18 cellular contexts compared by ENCODE assay signal in genomic region chr1:17645512-17645911, GRCh38.
DNase-seq lines count a peak whose midpoint lies in the region; ATAC-seq and TF ChIP-seq lines count a peak whose summit lies in the region.
"Had no signal": no experiment of that assay in that cellular context is flagged by ENCODE, and none has a peak within 500 bp of the region (broad histone marks: within the 10 kb centered on the region; RNA-seq: fewer than 3 reads in every experiment).

No MANE protein-coding gene starts in this region.

- TF ChIP-seq CTCF in ascending aorta (IDR thresholded peaks at IDR 0.05) (no peak), endodermal cell (conservative IDR thresholded peaks at IDR 0.05) (no peak), tibial artery (IDR thresholded peaks at IDR 0.05) (no peak)

- H3K27me3 Mint-ChIP-seq in endodermal cell (ENCODE audit: insufficient read depth): no peaks in the 10 kb centered on the region

- WGBS in endodermal cell (ENCODE audit: insufficient coverage in 1 of 2, insufficient read length in 1 of 2), 2 experiments: 94 to 100% methylated on average over 3 to 14 of the region's 14 CpGs

- intact Hi-C loops in left ventricle myocardium superior (cut with micrococcal nuclease): no loop called here
- intact Hi-C loops in Right ventricle myocardium superior (cut with DNase I): no loop called here
- intact Hi-C loops in ascending aorta (cut with DNase I): no loop called here
- intact Hi-C loops in tibial artery (cut with DNase I; ENCODE audit: low total_unique reads): no loop called here

- no peak for ATAC-seq in left ventricle myocardium superior
- no peak for ATAC-seq in Right ventricle myocardium superior (ENCODE audit: poor library complexity)
- ATAC-seq in GM19395 (IDR thresholded peaks at IDR 0.05; ENCODE audit: unreplicated experiment): no peak
- ATAC-seq: GM23338 had no signal

- H3K27ac ChIP-seq in ascending aorta: peak overlapping the region; percentile 86 to 94
- peak overlapping the region; percentile 90 for H3K27ac ChIP-seq in endodermal cell (ENCODE audit: low read depth, low read length)
- H3K27ac ChIP-seq in tibial artery: peak overlapping the region; percentile 76 to 100

- no peaks in the 10 kb centered on the region for H3K27me3 ChIP-seq in ascending aorta
- H3K27me3 ChIP-seq in endodermal cell (ENCODE audit: control insufficient read depth, insufficient read depth, low read length, poor library complexity, severe bottlenecking): no peaks in the 10 kb centered on the region
- no peaks in the 10 kb centered on the region for H3K27me3 ChIP-seq in tibial artery
- no peaks in the 10 kb centered on the region for H3K27me3 ChIP-seq in HAP-1 (ENCODE audit: low read depth)

- H3K4me3 ChIP-seq in ascending aorta: no peak overlapping the region
- no peak overlapping the region for H3K4me3 ChIP-seq in endodermal cell (ENCODE audit: low read length)
- H3K4me3 ChIP-seq in tibial artery: no peak overlapping the region
- H3K4me3 ChIP-seq in HAP-1: no peak overlapping the region
- H3K4me3 ChIP-seq: GM23338 had no signal

- no peaks in the 10 kb centered on the region for H3K36me3 Mint-ChIP-seq in endodermal cell (ENCODE audit: low read depth)
- H3K36me3 Mint-ChIP-seq: IgD-negative memory B cell had no signal

- H3K4me1 ChIP-seq in ascending aorta: peaks cover 7 to 16% of the 10 kb centered on the region in 2 donors
- no peaks in the 10 kb centered on the region for H3K4me1 ChIP-seq in endodermal cell (ENCODE audit: control insufficient read depth, insufficient read depth, low read length)
- peaks cover 0 to 72% (median 39%) of the 10 kb centered on the region in 4 donors for H3K4me1 ChIP-seq in tibial artery
- no peaks in the 10 kb centered on the region for H3K4me1 ChIP-seq in HAP-1

- no peaks in the 10 kb centered on the region for H3K4me1 Mint-ChIP-seq in endodermal cell

- H3K9me3 Mint-ChIP-seq in endodermal cell: no peaks in the 10 kb centered on the region
- H3K9me3 Mint-ChIP-seq: CD4-positive, alpha-beta T cell; GM23338; IgD-negative memory B cell had no signal

- no peak overlapping the region for H3K4me3 Mint-ChIP-seq in endodermal cell
- H3K4me3 Mint-ChIP-seq: CD4-positive, alpha-beta T cell; GM23338; IgD-negative memory B cell had no signal

- in situ Hi-C loops in HAP-1 (cut with MboI; ENCODE audit: low sequenced_read_pairs): no loop called here

- no peak overlapping the region for H3K9ac ChIP-seq in endodermal cell (ENCODE audit: extremely low read depth, low read length, poor library complexity, severe bottlenecking)

- peak; percentile 23 for DNase-seq in left ventricle myocardium superior
- no peak for DNase-seq in Right ventricle myocardium superior
- no peak for DNase-seq in ascending aorta (ENCODE audit: low spot score in 2 of 2)
- DNase-seq in endodermal cell: no peak
- no peak for DNase-seq in tibial artery
- DNase-seq in HAP-1 (ENCODE audit: low spot score in 2 of 2): no peak
- DNase-seq in NOMO-1 treated with dmso at 0.1 percent for 144 hours (lab: John Stamatoyannopoulos, UW; ENCODE audit: unreplicated experiment): no peak
- DNase-seq: 8988T; ACHN; C1 segment of cervical spinal cord; CD4-positive, alpha-beta T cell; DMS153; DMS79 treated with DMSO at 0.1 percent for 48 hours; EL; HCEC 1CT had no signal

- H3K36me3 ChIP-seq in ascending aorta (peaks cover 64 to 69% of the 10 kb centered on the region in 2 donors), endodermal cell (ENCODE audit: control insufficient read depth, insufficient read depth, low read length) (no peaks in the 10 kb centered on the region), tibial artery (peaks cover 61 to 81% (median 68%) of the 10 kb centered on the region in 3 donors), HAP-1 (replicated peaks) (no peaks in the 10 kb centered on the region)

- H3K9me3 ChIP-seq in ascending aorta (no peaks in the 10 kb centered on the region), endodermal cell (ENCODE audit: control insufficient read depth, low read length) (no peaks in the 10 kb centered on the region), tibial artery (no peaks in the 10 kb centered on the region), HAP-1 (no peaks in the 10 kb centered on the region)

- no peak overlapping the region for H3K27ac Mint-ChIP-seq in endodermal cell
- H3K27ac Mint-ChIP-seq: CD4-positive, alpha-beta T cell; GM23338; IgD-negative memory B cell had no signal
